ENCODE assay signal across 11 cellular contexts in genomic region chr12:67354966-67355365, GRCh38.
DNase-seq lines count a peak whose midpoint lies in the region; ATAC-seq, FAIRE-seq and TF ChIP-seq lines count a peak whose summit lies in the region.
"Had no signal": no experiment of that assay in that cellular context is flagged by ENCODE, and none has a peak within 500 bp of the region (broad histone marks: within the 10 kb centered on the region; RNA-seq: fewer than 3 reads in every experiment).

No MANE protein-coding gene starts in this region.

- H3K9me3 Mint-ChIP-seq in WTC11 = no peaks in the 10 kb centered on the region
- H3K9me3 Mint-ChIP-seq in activated T-helper 17 cell treated with anti-CD3 and anti-CD28 coated beads, Interleukin-2, amount 50 U/mL, for 72 hours = no peaks in the 10 kb centered on the region
- H3K9me3 Mint-ChIP-seq: activated CD4-positive, alpha-beta memory T cell treated with anti-CD3 and anti-CD28 coated beads, Interleukin-2, amount 10 ng/mL, durations not matched to agents 7 days and 5 days; activated T-helper 2 cell treated with anti-CD3 and anti-CD28 coated beads, Interferon-gamma antibody, Interleukin-2, Interleukin-4, amounts not matched to agents 10 μg/mL and 5 μg/mL and 100 μg/mL, durations not matched to agents 14 hours and 24 hours and 36 hours had no signal

- no peak overlapping the region for H3K23ac ChIP-seq in mesenchymal stem cell (ENCODE audit: low read length in 2 of 2)

- H4K91ac ChIP-seq in mesenchymal stem cell (ENCODE audit: low read length) = no peak overlapping the region

- H2BK15ac ChIP-seq in mesenchymal stem cell (ENCODE audit: low read depth, poor library complexity, severe bottlenecking) = no peak overlapping the region

- H3K9ac ChIP-seq in mesenchymal stem cell (ENCODE audit: low read length) = peak overlapping the region; percentile 74

- no peaks in the 10 kb centered on the region for H3K27me3 ChIP-seq in ACC112 (ENCODE audit: insufficient read depth, low read length)
- no peaks in the 10 kb centered on the region for H3K27me3 ChIP-seq in mesenchymal stem cell (ENCODE audit: control insufficient read depth in 1 of 2, insufficient read depth in 1 of 2, low read length in 2 of 2)

- no peak overlapping the region for H3K4ac ChIP-seq in mesenchymal stem cell (ENCODE audit: low read depth in 1 of 2, low read length in 2 of 2)

- H3K14ac ChIP-seq in mesenchymal stem cell (ENCODE audit: low read length in 2 of 2) = no peak overlapping the region

- H3K4me1 ChIP-seq in ACC112 (ENCODE audit: control insufficient read depth, insufficient read depth, low read length, unreplicated experiment) = peaks cover 24% of the 10 kb centered on the region
- H3K4me1 ChIP-seq in mesenchymal stem cell (ENCODE audit: control insufficient read depth, insufficient read depth, low read depth, low read length) = peaks cover 10% of the 10 kb centered on the region

- no peak overlapping the region for H2BK5ac ChIP-seq in mesenchymal stem cell (ENCODE audit: low read depth, low read length, poor library complexity, severe bottlenecking)

- ATAC-seq in WTC11 (peak; percentile 21; the same call in 1 of the 2 replicates), GM21515 (IDR thresholded peaks at IDR 0.05; ENCODE audit: unreplicated experiment) (no peak)
- ATAC-seq in activated T-helper 17 cell treated with anti-CD3 and anti-CD28 coated beads, Interleukin-2, amount 50 U/mL, for 72 hours (replicated peaks) = no peak

- no peak for TF ChIP-seq CTCF in WTC11 (IDR thresholded peaks at IDR 0.05)

- WGBS in mesenchymal stem cell = 50% methylated on average over 1 of the region's 1 CpG

- no peak for TF ChIP-seq POLR2A in GM12892 (IDR thresholded peaks at IDR 0.05; ENCODE audit: low read depth, low read length)

- CTCF ChIA-PET in WTC11 (lab: Charles Lee) = interaction anchor here (0.7 to 6.4 kb wide), 9 partner anchors 30 to 588 kb away, joined by 3 to 84 read pairs (median 4); no protein-coding TSS in a partner anchor

- no peaks in the 10 kb centered on the region for H3K9me3 ChIP-seq in mesenchymal stem cell (ENCODE audit: control insufficient read depth, low read length)

- no peak overlapping the region for H3K27ac Mint-ChIP-seq in WTC11
- no peak overlapping the region for H3K27ac Mint-ChIP-seq in activated T-helper 17 cell treated with anti-CD3 and anti-CD28 coated beads, Interleukin-2, amount 50 U/mL, for 72 hours
- H3K27ac Mint-ChIP-seq: activated CD4-positive, alpha-beta memory T cell treated with anti-CD3 and anti-CD28 coated beads, Interleukin-2, amount 10 ng/mL, durations not matched to agents 7 days and 5 days; activated T-helper 2 cell treated with anti-CD3 and anti-CD28 coated beads, Interferon-gamma antibody, Interleukin-2, Interleukin-4, amounts not matched to agents 10 μg/mL and 5 μg/mL and 100 μg/mL, durations not matched to agents 14 hours and 24 hours and 36 hours had no signal

- FAIRE-seq in GM12892 (lab: Jason Lieb, UNC) = peak; percentile 61

- no peak overlapping the region for H2AK5ac ChIP-seq in mesenchymal stem cell (ENCODE audit: low read length, severe bottlenecking)

- H3K36me3 ChIP-seq in ACC112 (ENCODE audit: insufficient read depth, low read length) (no peaks in the 10 kb centered on the region), mesenchymal stem cell (ENCODE audit: control insufficient read depth in 1 of 2, insufficient read depth in 2 of 2, low read depth in 1 of 2, low read length in 2 of 2) (no peaks in the 10 kb centered on the region)

- no peak overlapping the region for H3K18ac ChIP-seq in mesenchymal stem cell (ENCODE audit: low read depth in 1 of 2, low read length in 2 of 2)

- H3K36me3 Mint-ChIP-seq in WTC11 = no peaks in the 10 kb centered on the region
- no peaks in the 10 kb centered on the region for H3K36me3 Mint-ChIP-seq in activated T-helper 17 cell treated with anti-CD3 and anti-CD28 coated beads, Interleukin-2, amount 50 U/mL, for 72 hours (ENCODE audit: low read depth)

- H3K4me1 Mint-ChIP-seq in WTC11 = peaks cover 22% of the 10 kb centered on the region
- H3K4me1 Mint-ChIP-seq in activated T-helper 17 cell treated with anti-CD3 and anti-CD28 coated beads, Interleukin-2, amount 50 U/mL, for 72 hours = peaks cover 17% of the 10 kb centered on the region

- no peak overlapping the region for H3K27ac ChIP-seq in ACC112 (ENCODE audit: low read depth, low read length)
- no peak overlapping the region for H3K27ac ChIP-seq in mesenchymal stem cell (ENCODE audit: low read length, poor library complexity, severe bottlenecking)
- H3K27ac ChIP-seq: HL-60 had no signal

- no peak overlapping the region for H2BK120ac ChIP-seq in mesenchymal stem cell (ENCODE audit: low read depth, low read length)

- no peaks in the 10 kb centered on the region for H3K79me2 ChIP-seq in ACC112 (ENCODE audit: control insufficient read depth, insufficient read depth, low read length, unreplicated experiment)

- H3K4me3 ChIP-seq in ACC112 (ENCODE audit: low read depth, low read length) (0 out of 2 replicates have a peak overlapping the region, but pooled peaks have one; percentile 21), mesenchymal stem cell (ENCODE audit: insufficient read depth in 1 of 2, low read depth in 1 of 2, low read length in 2 of 2) (no peak overlapping the region)

- no peaks in the 10 kb centered on the region for H3K27me3 Mint-ChIP-seq in WTC11 (ENCODE audit: low read depth)
- H3K27me3 Mint-ChIP-seq in activated T-helper 17 cell treated with anti-CD3 and anti-CD28 coated beads, Interleukin-2, amount 50 U/mL, for 72 hours = no peaks in the 10 kb centered on the region
- H3K27me3 Mint-ChIP-seq: activated CD4-positive, alpha-beta memory T cell treated with anti-CD3 and anti-CD28 coated beads, Interleukin-2, amount 10 ng/mL, durations not matched to agents 7 days and 5 days had no signal

- H3K4me3 Mint-ChIP-seq in WTC11 = no peak overlapping the region
- H3K4me3 Mint-ChIP-seq in activated T-helper 17 cell treated with anti-CD3 and anti-CD28 coated beads, Interleukin-2, amount 50 U/mL, for 72 hours = no peak overlapping the region
- H3K4me3 Mint-ChIP-seq: activated CD4-positive, alpha-beta memory T cell treated with anti-CD3 and anti-CD28 coated beads, Interleukin-2, amount 10 ng/mL, durations not matched to agents 7 days and 5 days had no signal

- POLR2A ChIA-PET in WTC11 (lab: Charles Lee) = no interaction called here

- H3K79me1 ChIP-seq in mesenchymal stem cell (replicated peaks; ENCODE audit: low read length, poor library complexity, severe bottlenecking) = no peaks in the 10 kb centered on the region

- H2AFZ ChIP-seq in ACC112 (ENCODE audit: low read length, unreplicated experiment) = no peak overlapping the region
- H2AFZ ChIP-seq in mesenchymal stem cell (ENCODE audit: low read depth, low read length) = no peak overlapping the region

- DNase-seq in GM12892 (ENCODE audit: insufficient read length) = no peak
- no peak for DNase-seq in WTC11 (ENCODE audit: low spot score)
- DNase-seq in mesenchymal stem cell = no peak
- DNase-seq in HT-29 (ENCODE audit: low spot score) = no peak
- DNase-seq in activated CD4-positive, alpha-beta T cell treated with anti-CD3 and anti-CD28 coated beads for 4 hours = no peak
- DNase-seq: activated CD4-positive, alpha-beta memory T cell treated with anti-CD3 and anti-CD28 coated beads, Interleukin-2, amount 10 ng/mL, durations not matched to agents 7 days and 5 days had no signal

- no peak overlapping the region for H2BK12ac ChIP-seq in mesenchymal stem cell (ENCODE audit: low read length in 2 of 2)

- H3K4me2 ChIP-seq in mesenchymal stem cell (ENCODE audit: low read length, poor library complexity, severe bottlenecking) = no peak overlapping the region

- H4K8ac ChIP-seq in mesenchymal stem cell (ENCODE audit: low read length) = no peak overlapping the region

TF ChIP-seq in WTC11, 78 proteins besides CTCF, POLR2A, EP300 and RAD21 (continues in another document):
- TF ChIP-seq, protein P1, sequence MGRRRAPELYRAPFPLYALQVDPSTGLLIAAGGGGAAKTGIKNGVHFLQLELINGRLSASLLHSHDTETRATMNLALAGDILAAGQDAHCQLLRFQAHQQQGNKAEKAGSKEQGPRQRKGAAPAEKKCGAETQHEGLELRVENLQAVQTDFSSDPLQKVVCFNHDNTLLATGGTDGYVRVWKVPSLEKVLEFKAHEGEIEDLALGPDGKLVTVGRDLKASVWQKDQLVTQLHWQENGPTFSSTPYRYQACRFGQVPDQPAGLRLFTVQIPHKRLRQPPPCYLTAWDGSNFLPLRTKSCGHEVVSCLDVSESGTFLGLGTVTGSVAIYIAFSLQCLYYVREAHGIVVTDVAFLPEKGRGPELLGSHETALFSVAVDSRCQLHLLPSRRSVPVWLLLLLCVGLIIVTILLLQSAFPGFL (CRISPR knock-in tag; IDR thresholded peaks at IDR 0.05; ENCODE audit: borderline replicate concordance) = no peak
- TF ChIP-seq KAT7 (CRISPR knock-in tag; IDR thresholded peaks at IDR 0.05; ENCODE audit: borderline replicate concordance) (no peak), ATF2 (CRISPR knock-in tag; IDR thresholded peaks at IDR 0.05; ENCODE audit: borderline replicate concordance, low read depth) (no peak), CBFB (CRISPR knock-in tag; IDR thresholded peaks at IDR 0.05; ENCODE audit: low read depth) (no peak), FOXK1 (CRISPR knock-in tag; IDR thresholded peaks at IDR 0.05) (no peak), ZBTB21 (CRISPR knock-in tag; IDR thresholded peaks at IDR 0.05; ENCODE audit: borderline replicate concordance) (no peak), GRHL2 (CRISPR knock-in tag; IDR thresholded peaks at IDR 0.05; ENCODE audit: insufficient replicate concordance, severe bottlenecking) (no peak), ZNF121 (CRISPR knock-in tag; IDR thresholded peaks at IDR 0.05) (no peak), SMAD4 (CRISPR knock-in tag; IDR thresholded peaks at IDR 0.05) (no peak), ESRRA (CRISPR knock-in tag; IDR thresholded peaks at IDR 0.05; ENCODE audit: borderline replicate concordance) (no peak)
- TF ChIP-seq, protein P2, sequence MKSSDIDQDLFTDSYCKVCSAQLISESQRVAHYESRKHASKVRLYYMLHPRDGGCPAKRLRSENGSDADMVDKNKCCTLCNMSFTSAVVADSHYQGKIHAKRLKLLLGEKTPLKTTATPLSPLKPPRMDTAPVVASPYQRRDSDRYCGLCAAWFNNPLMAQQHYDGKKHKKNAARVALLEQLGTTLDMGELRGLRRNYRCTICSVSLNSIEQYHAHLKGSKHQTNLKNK (CRISPR knock-in tag; IDR thresholded peaks at IDR 0.05) = no peak
